ENCODE assay signal across 1 cellular context in genomic region chr13:95636853-95637252, GRCh38.
TF ChIP-seq lines count a peak whose summit lies in the region.

No MANE protein-coding gene starts in this region.

TF ChIP-seq in SK-N-SH, 30 proteins besides CTCF, POLR2A, EP300 and RAD21 (continued from another document):
- TF ChIP-seq USF1 (IDR thresholded peaks at IDR 0.05; ENCODE audit: borderline replicate concordance, low read depth) (no peak), SMC3 (IDR thresholded peaks at IDR 0.05; ENCODE audit: low read depth, low read length) (no peak), TCF12 (IDR thresholded peaks at IDR 0.05) (0 out of 2 replicates have a peak, but pooled peaks have one; percentile 26), NRF1 (IDR thresholded peaks at IDR 0.05; ENCODE audit: low read depth, low read length) (no peak), ELF1 (IDR thresholded peaks at IDR 0.05) (no peak)
